Comparison of ENCODE assay signal across 1 cellular context in genomic region chr5:181173420-181174342, GRCh38.
TF ChIP-seq lines count a peak whose summit lies in the region.

No MANE protein-coding gene starts in this region.

TF ChIP-seq in K562, 482 proteins besides CTCF, POLR2A, EP300 and RAD21 (continued from another document and continues in another):
- TF ChIP-seq, protein P1, sequence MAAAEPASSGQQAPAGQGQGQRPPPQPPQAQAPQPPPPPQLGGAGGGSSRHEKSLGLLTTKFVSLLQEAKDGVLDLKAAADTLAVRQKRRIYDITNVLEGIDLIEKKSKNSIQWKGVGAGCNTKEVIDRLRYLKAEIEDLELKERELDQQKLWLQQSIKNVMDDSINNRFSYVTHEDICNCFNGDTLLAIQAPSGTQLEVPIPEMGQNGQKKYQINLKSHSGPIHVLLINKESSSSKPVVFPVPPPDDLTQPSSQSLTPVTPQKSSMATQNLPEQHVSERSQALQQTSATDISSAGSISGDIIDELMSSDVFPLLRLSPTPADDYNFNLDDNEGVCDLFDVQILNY (CRISPR knock-in tag; IDR thresholded peaks at IDR 0.05), result no peak
- TF ChIP-seq ZC3H11A (IDR thresholded peaks at IDR 0.05; ENCODE audit: low read depth, low read length) (no peak), IFI16 (CRISPR knock-in tag; IDR thresholded peaks at IDR 0.05) (no peak), PTTG1 (tag; IDR thresholded peaks at IDR 0.05; ENCODE audit: low read depth) (no peak), WHSC1 (IDR thresholded peaks at IDR 0.05; ENCODE audit: low read length) (no peak), ZBTB1 (CRISPR knock-in tag; IDR thresholded peaks at IDR 0.05; ENCODE audit: borderline replicate concordance, low read depth) (no peak), ZBTB2 (IDR thresholded peaks at IDR 0.05) (peak; percentile 27; the same call in 1 of the 2 replicates), MEIS2 (IDR thresholded peaks at IDR 0.05; ENCODE audit: partially characterized antibody) (no peak), ZNF146 (CRISPR knock-in tag; IDR thresholded peaks at IDR 0.05; ENCODE audit: unreplicated experiment) (no peak), NFRKB (IDR thresholded peaks at IDR 0.05; ENCODE audit: low read depth) (no peak), ARNT (IDR thresholded peaks at IDR 0.05) (peak; percentile 14 to 78; a peak in 1 of 4 replicates), SP2 (IDR thresholded peaks at IDR 0.05; ENCODE audit: extremely low read depth, low read depth, low read length, poor library complexity, severe bottlenecking) (no peak), PRPF4 (IDR thresholded peaks at IDR 0.05; ENCODE audit: insufficient read depth, low read depth, low read length, poor library complexity, severe bottlenecking) (no peak), MTA1 (IDR thresholded peaks at IDR 0.05; ENCODE audit: borderline replicate concordance) (peak; percentile 25; the same call in 1 of the 2 replicates), KAT2B (IDR thresholded peaks at IDR 0.05; ENCODE audit: low read depth, low read length) (no peak), ZNF316 (IDR thresholded peaks at IDR 0.05) (no peak), RCOR1 (IDR thresholded peaks at IDR 0.05; ENCODE audit: borderline replicate concordance in 1 of 2, low read depth in 2 of 2, low read length in 2 of 2) (peak in 1 of 2 experiments; percentile 86; a peak in 1 of 4 replicates), SP1 (CRISPR knock-in tag; IDR thresholded peaks at IDR 0.05) (no peak), NEUROD1 (IDR thresholded peaks at IDR 0.05; ENCODE audit: borderline replicate concordance, low read depth, low read length, partially characterized antibody) (no peak), NKRF (IDR thresholded peaks at IDR 0.05; ENCODE audit: borderline replicate concordance) (no peak), XRCC5 (IDR thresholded peaks at IDR 0.05; ENCODE audit: low read depth, low read length) (no peak), NR2F6 (CRISPR knock-in tag; IDR thresholded peaks at IDR 0.05) (no peak), ELK1 (CRISPR knock-in tag; IDR thresholded peaks at IDR 0.05) (no peak), ZNF224 (CRISPR knock-in tag; IDR thresholded peaks at IDR 0.05) (no peak), CBX1 (IDR thresholded peaks at IDR 0.05; ENCODE audit: low read depth) (no peak; the same call in 1 of the 2 replicates), ELF1 (tag; IDR thresholded peaks at IDR 0.05) (no peak), ZNF740 (CRISPR knock-in tag; IDR thresholded peaks at IDR 0.05) (no peak), ZNF740 (tag; IDR thresholded peaks at IDR 0.05) (no peak), BCL6 (CRISPR knock-in tag; IDR thresholded peaks at IDR 0.05) (no peak), ZNF695 (CRISPR knock-in tag; IDR thresholded peaks at IDR 0.05) (no peak), ZNF408 (CRISPR knock-in tag; IDR thresholded peaks at IDR 0.05; ENCODE audit: low read depth) (no peak), TAF7 (tag; IDR thresholded peaks at IDR 0.05) (no peak), HOXB6 (CRISPR knock-in tag; IDR thresholded peaks at IDR 0.05; ENCODE audit: borderline replicate concordance) (no peak), SIX5 (IDR thresholded peaks at IDR 0.05; ENCODE audit: borderline replicate concordance in 1 of 2, insufficient read depth in 1 of 2, low read depth in 1 of 2, low read length in 2 of 2) (no peak), E2F1 (CRISPR knock-in tag; IDR thresholded peaks at IDR 0.05) (no peak), ZNF511 (CRISPR knock-in tag; IDR thresholded peaks at IDR 0.05) (0 out of 2 replicates have a peak, but pooled peaks have one; percentile 52), ZNF41 (CRISPR knock-in tag; conservative IDR thresholded peaks at IDR 0.05) (no peak), NFXL1 (CRISPR knock-in tag; IDR thresholded peaks at IDR 0.05) (no peak), HLTF (IDR thresholded peaks at IDR 0.05) (no peak), TFAP4 (CRISPR knock-in tag; IDR thresholded peaks at IDR 0.05; ENCODE audit: borderline replicate concordance) (peak; percentile 53; the same call in 1 of the 2 replicates), ZNF311 (CRISPR knock-in tag; IDR thresholded peaks at IDR 0.05) (no peak), TCF7L2 (IDR thresholded peaks at IDR 0.05; ENCODE audit: low read depth, low read length) (no peak), PCBP2 (IDR thresholded peaks at IDR 0.05; ENCODE audit: low read depth, low read length, poor library complexity, severe bottlenecking) (no peak), HDAC3 (IDR thresholded peaks at IDR 0.05; ENCODE audit: borderline replicate concordance, partially characterized antibody) (peak; percentile 44), KDM4B (IDR thresholded peaks at IDR 0.05; ENCODE audit: borderline replicate concordance in 2 of 2, low read depth in 1 of 2) (no peak), RNF2 (IDR thresholded peaks at IDR 0.05) (0 out of 2 replicates have a peak, but pooled peaks have one; percentile 5), FOXP1 (CRISPR knock-in tag; IDR thresholded peaks at IDR 0.05) (no peak)
- TF ChIP-seq, protein P2, sequence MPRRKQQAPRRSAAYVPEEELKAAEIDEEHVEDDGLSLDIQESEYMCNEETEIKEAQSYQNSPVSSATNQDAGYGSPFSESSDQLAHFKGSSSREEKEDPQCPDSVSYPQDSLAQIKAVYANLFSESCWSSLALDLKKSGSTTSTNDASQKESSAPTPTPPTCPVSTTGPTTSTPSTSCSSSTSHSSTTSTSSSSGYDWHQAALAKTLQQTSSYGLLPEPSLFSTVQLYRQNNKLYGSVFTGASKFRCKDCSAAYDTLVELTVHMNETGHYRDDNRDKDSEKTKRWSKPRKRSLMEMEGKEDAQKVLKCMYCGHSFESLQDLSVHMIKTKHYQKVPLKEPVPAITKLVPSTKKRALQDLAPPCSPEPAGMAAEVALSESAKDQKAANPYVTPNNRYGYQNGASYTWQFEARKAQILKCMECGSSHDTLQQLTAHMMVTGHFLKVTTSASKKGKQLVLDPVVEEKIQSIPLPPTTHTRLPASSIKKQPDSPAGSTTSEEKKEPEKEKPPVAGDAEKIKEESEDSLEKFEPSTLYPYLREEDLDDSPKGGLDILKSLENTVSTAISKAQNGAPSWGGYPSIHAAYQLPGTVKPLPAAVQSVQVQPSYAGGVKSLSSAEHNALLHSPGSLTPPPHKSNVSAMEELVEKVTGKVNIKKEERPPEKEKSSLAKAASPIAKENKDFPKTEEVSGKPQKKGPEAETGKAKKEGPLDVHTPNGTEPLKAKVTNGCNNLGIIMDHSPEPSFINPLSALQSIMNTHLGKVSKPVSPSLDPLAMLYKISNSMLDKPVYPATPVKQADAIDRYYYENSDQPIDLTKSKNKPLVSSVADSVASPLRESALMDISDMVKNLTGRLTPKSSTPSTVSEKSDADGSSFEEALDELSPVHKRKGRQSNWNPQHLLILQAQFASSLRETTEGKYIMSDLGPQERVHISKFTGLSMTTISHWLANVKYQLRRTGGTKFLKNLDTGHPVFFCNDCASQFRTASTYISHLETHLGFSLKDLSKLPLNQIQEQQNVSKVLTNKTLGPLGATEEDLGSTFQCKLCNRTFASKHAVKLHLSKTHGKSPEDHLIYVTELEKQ (CRISPR knock-in tag; IDR thresholded peaks at IDR 0.05), result no peak
- TF ChIP-seq, protein P3, sequence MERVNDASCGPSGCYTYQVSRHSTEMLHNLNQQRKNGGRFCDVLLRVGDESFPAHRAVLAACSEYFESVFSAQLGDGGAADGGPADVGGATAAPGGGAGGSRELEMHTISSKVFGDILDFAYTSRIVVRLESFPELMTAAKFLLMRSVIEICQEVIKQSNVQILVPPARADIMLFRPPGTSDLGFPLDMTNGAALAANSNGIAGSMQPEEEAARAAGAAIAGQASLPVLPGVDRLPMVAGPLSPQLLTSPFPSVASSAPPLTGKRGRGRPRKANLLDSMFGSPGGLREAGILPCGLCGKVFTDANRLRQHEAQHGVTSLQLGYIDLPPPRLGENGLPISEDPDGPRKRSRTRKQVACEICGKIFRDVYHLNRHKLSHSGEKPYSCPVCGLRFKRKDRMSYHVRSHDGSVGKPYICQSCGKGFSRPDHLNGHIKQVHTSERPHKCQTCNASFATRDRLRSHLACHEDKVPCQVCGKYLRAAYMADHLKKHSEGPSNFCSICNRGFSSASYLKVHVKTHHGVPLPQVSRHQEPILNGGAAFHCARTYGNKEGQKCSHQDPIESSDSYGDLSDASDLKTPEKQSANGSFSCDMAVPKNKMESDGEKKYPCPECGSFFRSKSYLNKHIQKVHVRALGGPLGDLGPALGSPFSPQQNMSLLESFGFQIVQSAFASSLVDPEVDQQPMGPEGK (CRISPR knock-in tag; IDR thresholded peaks at IDR 0.05; ENCODE audit: borderline replicate concordance), result no peak
- TF ChIP-seq, protein P4, sequence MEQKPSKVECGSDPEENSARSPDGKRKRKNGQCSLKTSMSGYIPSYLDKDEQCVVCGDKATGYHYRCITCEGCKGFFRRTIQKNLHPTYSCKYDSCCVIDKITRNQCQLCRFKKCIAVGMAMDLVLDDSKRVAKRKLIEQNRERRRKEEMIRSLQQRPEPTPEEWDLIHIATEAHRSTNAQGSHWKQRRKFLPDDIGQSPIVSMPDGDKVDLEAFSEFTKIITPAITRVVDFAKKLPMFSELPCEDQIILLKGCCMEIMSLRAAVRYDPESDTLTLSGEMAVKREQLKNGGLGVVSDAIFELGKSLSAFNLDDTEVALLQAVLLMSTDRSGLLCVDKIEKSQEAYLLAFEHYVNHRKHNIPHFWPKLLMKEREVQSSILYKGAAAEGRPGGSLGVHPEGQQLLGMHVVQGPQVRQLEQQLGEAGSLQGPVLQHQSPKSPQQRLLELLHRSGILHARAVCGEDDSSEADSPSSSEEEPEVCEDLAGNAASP (IDR thresholded peaks at IDR 0.05), result no peak
- TF ChIP-seq, protein P5, sequence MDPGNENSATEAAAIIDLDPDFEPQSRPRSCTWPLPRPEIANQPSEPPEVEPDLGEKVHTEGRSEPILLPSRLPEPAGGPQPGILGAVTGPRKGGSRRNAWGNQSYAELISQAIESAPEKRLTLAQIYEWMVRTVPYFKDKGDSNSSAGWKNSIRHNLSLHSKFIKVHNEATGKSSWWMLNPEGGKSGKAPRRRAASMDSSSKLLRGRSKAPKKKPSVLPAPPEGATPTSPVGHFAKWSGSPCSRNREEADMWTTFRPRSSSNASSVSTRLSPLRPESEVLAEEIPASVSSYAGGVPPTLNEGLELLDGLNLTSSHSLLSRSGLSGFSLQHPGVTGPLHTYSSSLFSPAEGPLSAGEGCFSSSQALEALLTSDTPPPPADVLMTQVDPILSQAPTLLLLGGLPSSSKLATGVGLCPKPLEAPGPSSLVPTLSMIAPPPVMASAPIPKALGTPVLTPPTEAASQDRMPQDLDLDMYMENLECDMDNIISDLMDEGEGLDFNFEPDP (CRISPR knock-in tag; IDR thresholded peaks at IDR 0.05), result no peak
